ENCODE assay signal across 16 cellular contexts in genomic region chr4:147760176-147760575, GRCh38. TPM values are rescaled to one million over a fixed set of nuclear protein-coding genes. Genes with fewer than 3 reads are reported as not detected.
DNase-seq lines count a peak whose midpoint lies in the region; ATAC-seq, FAIRE-seq and TF ChIP-seq lines count a peak whose summit lies in the region.
"Had no signal": no experiment of that assay in that cellular context is flagged by ENCODE, and none has a peak within 500 bp of the region (broad histone marks: within the 10 kb centered on the region; RNA-seq: fewer than 3 reads in every experiment).

No MANE protein-coding gene starts in this region.

- no peaks in the 10 kb centered on the region for H3K27me3 ChIP-seq in rectal smooth muscle tissue (ENCODE audit: control insufficient read depth, insufficient read depth, low read length)
- H3K27me3 ChIP-seq: cardiac muscle cell, gastrocnemius medialis, ovary, suprapubic skin had no signal

- DNase-seq in GM12892 (ENCODE audit: insufficient read length) (no peak), NCI-H2081 treated with DMSO at 0.1 percent for 48 hours (lab: John Stamatoyannopoulos, UW) (peak; percentile 31), chondrocyte (ENCODE audit: low spot score) (no peak), NOMO-1 treated with DMSO at 0.1 percent for 48 hours (lab: John Stamatoyannopoulos, UW; ENCODE audit: unreplicated experiment) (no peak), T-helper 2 cell (no peak)
- DNase-seq: activated CD4-positive, alpha-beta T cell treated with anti-CD3 and anti-CD28 coated beads for 1 hour; gastrocnemius medialis; NCI-H2107; T-cell had no signal

- TF ChIP-seq CTCF in chondrocyte (IDR thresholded peaks at IDR 0.05), result no peak

- no peaks in the 10 kb centered on the region for H3K27me3 Mint-ChIP-seq in chondrocyte (ENCODE audit: low read depth)
- H3K27me3 Mint-ChIP-seq: activated naive CD8-positive, alpha-beta T cell; T-cell had no signal

- no peak overlapping the region for H3K4me3 Mint-ChIP-seq in chondrocyte (ENCODE audit: unreplicated experiment)
- H3K4me3 Mint-ChIP-seq: activated naive CD8-positive, alpha-beta T cell; CD14-positive monocyte; T-cell had no signal

- ATAC-seq in GM19395 (IDR thresholded peaks at IDR 0.05; ENCODE audit: unreplicated experiment), result no peak
- ATAC-seq: gastrocnemius medialis, T-cell had no signal

- no peaks in the 10 kb centered on the region for H3K9me3 Mint-ChIP-seq in chondrocyte (ENCODE audit: low read depth)
- H3K9me3 Mint-ChIP-seq: CD14-positive monocyte, T-cell had no signal

- peak overlapping the region; percentile 13 for H3K9ac ChIP-seq in rectal smooth muscle tissue (ENCODE audit: low read length)

- H3K4me1 ChIP-seq in rectal smooth muscle tissue (ENCODE audit: control insufficient read depth, insufficient read depth, low read length), result peaks cover 25% of the 10 kb centered on the region

- no peaks in the 10 kb centered on the region for H3K36me3 ChIP-seq in rectal smooth muscle tissue (ENCODE audit: control insufficient read depth, insufficient read depth, low read length)
- H3K36me3 ChIP-seq: cardiac muscle cell, gastrocnemius medialis, ovary, suprapubic skin had no signal

- no peak overlapping the region for H3K4me3 ChIP-seq in rectal smooth muscle tissue (ENCODE audit: low read length)
- H3K4me3 ChIP-seq: cardiac muscle cell, gastrocnemius medialis, ovary, suprapubic skin had no signal

- FAIRE-seq in GM12892 (lab: Jason Lieb, UNC), result peak; percentile 51

- peak overlapping the region; percentile 55 for H3K27ac ChIP-seq in rectal smooth muscle tissue (ENCODE audit: low read depth, low read length)
- H3K27ac ChIP-seq: cardiac muscle cell, suprapubic skin had no signal

- H3K36me3 Mint-ChIP-seq in chondrocyte (ENCODE audit: low read depth), result peaks cover 12% of the 10 kb centered on the region
- H3K36me3 Mint-ChIP-seq: activated naive CD8-positive, alpha-beta T cell; CD14-positive monocyte had no signal

- no peak for TF ChIP-seq POLR2A in GM12892 (IDR thresholded peaks at IDR 0.05; ENCODE audit: low read depth, low read length)

- peak overlapping the region; percentile 90 for H3K27ac Mint-ChIP-seq in chondrocyte (ENCODE audit: unreplicated experiment)
- H3K27ac Mint-ChIP-seq: activated naive CD8-positive, alpha-beta T cell; T-cell had no signal

- H3K4me1 Mint-ChIP-seq in chondrocyte (ENCODE audit: low read depth), result peaks cover 67% of the 10 kb centered on the region
- H3K4me1 Mint-ChIP-seq: CD14-positive monocyte had no signal

RNA-seq across cellular contexts. Expression of gene ARHGAP10, which starts 28.3 kb away (rescaled TPM):
- 18.1 TPM for polyA plus RNA-seq in GM12892 (2012; ENCODE audit: missing spikeins)
- total RNA-seq in chondrocyte, result 111 to 119 TPM (median 111 TPM) in 3 replicates
